ENCODE assay signal across 8 cellular contexts in the genomic region with DNA sequence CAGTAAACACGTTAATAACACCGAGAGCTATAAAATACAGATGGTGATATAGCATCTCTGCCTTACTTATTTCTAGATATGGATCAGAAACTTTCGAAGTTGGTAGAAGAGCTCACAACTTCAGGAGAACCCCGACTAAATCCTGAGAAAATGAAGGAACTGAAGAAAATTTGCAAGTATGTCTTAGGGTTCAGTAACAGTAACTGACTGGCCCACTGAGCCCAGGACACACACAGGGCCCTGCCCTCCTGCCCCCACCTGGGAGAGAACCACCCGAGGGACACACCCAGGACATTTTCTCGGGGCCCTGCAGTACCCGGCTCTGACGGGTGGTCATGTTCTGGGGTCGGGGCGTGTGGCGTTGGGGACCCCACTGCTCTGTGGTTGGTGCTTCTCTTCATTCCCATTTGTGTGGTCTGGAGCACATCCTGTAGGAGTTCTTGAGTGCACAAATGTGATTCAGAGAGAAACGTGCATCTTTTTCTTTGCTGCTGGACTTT. TPM values are rescaled to one million over a fixed set of nuclear protein-coding genes. Genes with fewer than 3 reads are reported as not detected.
DNase-seq lines count a peak whose midpoint lies in the region; ATAC-seq and TF ChIP-seq lines count a peak whose summit lies in the region.

No MANE protein-coding gene starts in this region.

- H3K4me3 ChIP-seq in iPS-11a (ENCODE audit: low read depth, low read length), result peak overlapping the region; percentile 72

- intact Hi-C loops in activated T-helper 2 cell treated with anti-CD3 and anti-CD28 coated beads, Interferon-gamma antibody, Interleukin-2, Interleukin-4, amounts not matched to agents 10 μg/mL and 5 μg/mL and 100 μg/mL, durations not matched to agents 14 hours and 24 hours and 36 hours (cut with micrococcal nuclease), result loop anchor here (5.0 kb wide), 1 partner anchor 364 kb away; the partner anchor contains the start of gene SLBP

- H3K27me3 Mint-ChIP-seq in HFFc6 (ENCODE audit: insufficient read depth), result peaks cover 6% of the 10 kb centered on the region
- H3K27me3 Mint-ChIP-seq in activated T-helper 2 cell treated with anti-CD3 and anti-CD28 coated beads, Interferon-gamma antibody, Interleukin-2, Interleukin-4, amounts not matched to agents 10 μg/mL and 5 μg/mL and 100 μg/mL, durations not matched to agents 14 hours and 24 hours and 36 hours (ENCODE audit: low read depth), result no peaks in the 10 kb centered on the region
- no peaks in the 10 kb centered on the region for H3K27me3 Mint-ChIP-seq in stimulated activated memory B cell treated with anti-CD40 and anti-IgM and Interleukin-4, amounts not matched to agents 10 μg/mL and 1 μg/mL and 100 μg/mL, for 72 hours

- no peaks in the 10 kb centered on the region for H3K9me3 Mint-ChIP-seq in HFFc6
- no peaks in the 10 kb centered on the region for H3K9me3 Mint-ChIP-seq in activated T-helper 2 cell treated with anti-CD3 and anti-CD28 coated beads, Interferon-gamma antibody, Interleukin-2, Interleukin-4, amounts not matched to agents 10 μg/mL and 5 μg/mL and 100 μg/mL, durations not matched to agents 14 hours and 24 hours and 36 hours
- no peaks in the 10 kb centered on the region for H3K9me3 Mint-ChIP-seq in stimulated activated memory B cell treated with anti-CD40 and anti-IgM and Interleukin-4, amounts not matched to agents 10 μg/mL and 1 μg/mL and 100 μg/mL, for 72 hours

- H3K4me3 Mint-ChIP-seq in HFFc6, result peak overlapping the region; percentile 88
- H3K4me3 Mint-ChIP-seq in activated T-helper 2 cell treated with anti-CD3 and anti-CD28 coated beads, Interferon-gamma antibody, Interleukin-2, Interleukin-4, amounts not matched to agents 10 μg/mL and 5 μg/mL and 100 μg/mL, durations not matched to agents 14 hours and 24 hours and 36 hours (ENCODE audit: low read depth), result peak overlapping the region; percentile 88
- H3K4me3 Mint-ChIP-seq in stimulated activated memory B cell treated with anti-CD40 and anti-IgM and Interleukin-4, amounts not matched to agents 10 μg/mL and 1 μg/mL and 100 μg/mL, for 72 hours, result peak overlapping the region; percentile 87

- TF ChIP-seq CTCF in HFFc6 (IDR thresholded peaks at IDR 0.05), result no peak

- peak overlapping the region; percentile 95 for H3K27ac Mint-ChIP-seq in HFFc6
- H3K27ac Mint-ChIP-seq in activated T-helper 2 cell treated with anti-CD3 and anti-CD28 coated beads, Interferon-gamma antibody, Interleukin-2, Interleukin-4, amounts not matched to agents 10 μg/mL and 5 μg/mL and 100 μg/mL, durations not matched to agents 14 hours and 24 hours and 36 hours, result peak overlapping the region; percentile 91
- H3K27ac Mint-ChIP-seq in stimulated activated memory B cell treated with anti-CD40 and anti-IgM and Interleukin-4, amounts not matched to agents 10 μg/mL and 1 μg/mL and 100 μg/mL, for 72 hours, result peak overlapping the region; percentile 84

- no peak for ATAC-seq in stimulated activated memory B cell treated with anti-CD40 and anti-IgM and Interleukin-4, amounts not matched to agents 10 μg/mL and 1 μg/mL and 100 μg/mL, for 72 hours
- ATAC-seq in HG03108 (IDR thresholded peaks at IDR 0.05; ENCODE audit: unreplicated experiment), result no peak

- no peak for DNase-seq in HFFc6
- no peak for DNase-seq in activated T-helper 2 cell treated with anti-CD3 and anti-CD28 coated beads, Interferon-gamma antibody, Interleukin-2, Interleukin-4, amounts not matched to agents 10 μg/mL and 5 μg/mL and 100 μg/mL, durations not matched to agents 14 hours and 24 hours and 36 hours (ENCODE audit: low spot score)
- no peak for DNase-seq in stimulated activated CD4-positive, alpha-beta T cell treated with anti-CD3 and anti-CD28 coated beads, Interleukin-4, amount 100 ng/mL, for 1 hour
- no peak for DNase-seq in NCI-H2029 (lab: John Stamatoyannopoulos, UW)
- DNase-seq in NCI-H1105 (lab: John Stamatoyannopoulos, UW), result no peak

- H3K36me3 Mint-ChIP-seq in HFFc6 (ENCODE audit: low read depth), result peaks cover 17% of the 10 kb centered on the region
- peaks cover 17% of the 10 kb centered on the region for H3K36me3 Mint-ChIP-seq in activated T-helper 2 cell treated with anti-CD3 and anti-CD28 coated beads, Interferon-gamma antibody, Interleukin-2, Interleukin-4, amounts not matched to agents 10 μg/mL and 5 μg/mL and 100 μg/mL, durations not matched to agents 14 hours and 24 hours and 36 hours (ENCODE audit: low read depth)
- peaks cover 9% of the 10 kb centered on the region for H3K36me3 Mint-ChIP-seq in stimulated activated memory B cell treated with anti-CD40 and anti-IgM and Interleukin-4, amounts not matched to agents 10 μg/mL and 1 μg/mL and 100 μg/mL, for 72 hours

- H3K4me1 Mint-ChIP-seq in HFFc6 (ENCODE audit: low read depth), result peaks cover 45% of the 10 kb centered on the region
- H3K4me1 Mint-ChIP-seq in activated T-helper 2 cell treated with anti-CD3 and anti-CD28 coated beads, Interferon-gamma antibody, Interleukin-2, Interleukin-4, amounts not matched to agents 10 μg/mL and 5 μg/mL and 100 μg/mL, durations not matched to agents 14 hours and 24 hours and 36 hours (ENCODE audit: low read depth), result peaks cover 30% of the 10 kb centered on the region
- H3K4me1 Mint-ChIP-seq in stimulated activated memory B cell treated with anti-CD40 and anti-IgM and Interleukin-4, amounts not matched to agents 10 μg/mL and 1 μg/mL and 100 μg/mL, for 72 hours, result peaks cover 45% of the 10 kb centered on the region

RNA-seq across cellular contexts. Expression of gene UVSSA, which starts 1.1 kb away (rescaled TPM):
- 1 to 10 TPM; 7.7 to 9.0 (median 8.7) TPM for total RNA-seq in HFFc6 (2021; fragmentation: NEBNext Ultra II Directional; extraction: Animal tissue kit (Norgen Biotek cat#: 25700))
- 23.3 and 23.5 TPM in 2 replicates for total RNA-seq in activated T-helper 2 cell treated with anti-CD3 and anti-CD28 coated beads, Interferon-gamma antibody, Interleukin-2, Interleukin-4, amounts not matched to agents 10 μg/mL and 5 μg/mL and 100 μg/mL, durations not matched to agents 14 hours and 24 hours and 36 hours

RNA-seq across cellular contexts. Expression of gene NKX1-1, which starts 58.2 kb away (rescaled TPM):
- total RNA-seq in HFFc6 (2021; fragmentation: NEBNext Ultra II Directional; extraction: Animal tissue kit (Norgen Biotek cat#: 25700)), result not detected
- total RNA-seq in activated T-helper 2 cell treated with anti-CD3 and anti-CD28 coated beads, Interferon-gamma antibody, Interleukin-2, Interleukin-4, amounts not matched to agents 10 μg/mL and 5 μg/mL and 100 μg/mL, durations not matched to agents 14 hours and 24 hours and 36 hours, result not detected in 2 replicates

RNA-seq across cellular contexts. Expression of gene MAEA, which starts 58.4 kb away (rescaled TPM):
- total RNA-seq in HFFc6 (2021; fragmentation: NEBNext Ultra II Directional; extraction: Animal tissue kit (Norgen Biotek cat#: 25700)), result 10 to 100 TPM; 56.0 to 65.4 (median 60.6) TPM
- total RNA-seq in activated T-helper 2 cell treated with anti-CD3 and anti-CD28 coated beads, Interferon-gamma antibody, Interleukin-2, Interleukin-4, amounts not matched to agents 10 μg/mL and 5 μg/mL and 100 μg/mL, durations not matched to agents 14 hours and 24 hours and 36 hours, result 59.2 and 62.8 TPM in 2 replicates
